Comparison of ENCODE assay signal across 20 cellular contexts in genomic region chr10:13698217-13698616, GRCh38.
DNase-seq lines count a peak whose midpoint lies in the region; ATAC-seq and TF ChIP-seq lines count a peak whose summit lies in the region.
"Had no signal": no experiment of that assay in that cellular context is flagged by ENCODE, and none has a peak within 500 bp of the region (broad histone marks: within the 10 kb centered on the region; RNA-seq: fewer than 3 reads in every experiment).

No MANE protein-coding gene starts in this region.

- H3K36me3 ChIP-seq in adipocyte (ENCODE audit: control insufficient read depth, insufficient read depth, low read length, severe bottlenecking), result peaks cover 89% of the 10 kb centered on the region
- peaks cover 66% of the 10 kb centered on the region for H3K36me3 ChIP-seq in left ventricle myocardium inferior
- H3K36me3 ChIP-seq in sigmoid colon, result peaks cover 5 to 57% (median 16%) of the 10 kb centered on the region in 4 donors
- no peaks in the 10 kb centered on the region for H3K36me3 ChIP-seq in prostate gland
- H3K36me3 ChIP-seq: BLaER1, transverse colon had no signal

- 90 to 95% methylated on average over 6 of the region's 6 CpGs for WGBS in sigmoid colon, 2 donors
- WGBS in prostate gland, result 86% methylated on average over 6 of the region's 6 CpGs

- TF ChIP-seq EP300 in sigmoid colon (IDR thresholded peaks at IDR 0.05), result no peak

- ATAC-seq in HG02642 (IDR thresholded peaks at IDR 0.05; ENCODE audit: poor library complexity, unreplicated experiment), result no peak
- ATAC-seq: left colon had no signal

- H3K27me3 ChIP-seq in adipocyte (replicated peaks; ENCODE audit: control insufficient read depth, insufficient read depth, low read length), result no peaks in the 10 kb centered on the region
- no peaks in the 10 kb centered on the region for H3K27me3 ChIP-seq in left ventricle myocardium inferior (ENCODE audit: low read depth)
- no peaks in the 10 kb centered on the region for H3K27me3 ChIP-seq in sigmoid colon
- no peaks in the 10 kb centered on the region for H3K27me3 ChIP-seq in prostate gland (replicated peaks; ENCODE audit: insufficient read depth)
- H3K27me3 ChIP-seq: BLaER1, transverse colon had no signal

- H3K9me3 ChIP-seq in adipocyte (ENCODE audit: control insufficient read depth, low read length), result no peaks in the 10 kb centered on the region
- H3K9me3 ChIP-seq in left ventricle myocardium inferior (replicated peaks), result no peaks in the 10 kb centered on the region
- no peaks in the 10 kb centered on the region for H3K9me3 ChIP-seq in sigmoid colon
- H3K9me3 ChIP-seq in prostate gland, result no peaks in the 10 kb centered on the region
- H3K9me3 ChIP-seq: BLaER1, transverse colon had no signal

- no peak for TF ChIP-seq POLR2A in sigmoid colon (IDR thresholded peaks at IDR 0.05)
- no peak for TF ChIP-seq POLR2A in prostate gland (IDR thresholded peaks at IDR 0.05)

- no peak overlapping the region for H3K4me3 ChIP-seq in adipocyte (ENCODE audit: low read length)
- H3K4me3 ChIP-seq in left ventricle myocardium inferior, result no peak overlapping the region
- H3K4me3 ChIP-seq in sigmoid colon, result no peak overlapping the region
- H3K4me3 ChIP-seq in prostate gland, result no peak overlapping the region
- H3K4me3 ChIP-seq: BLaER1, smooth muscle cell, transverse colon had no signal

- DNase-seq in ELF-1 (ENCODE audit: low read depth, low spot score) (peak; percentile 77), adipocyte (ENCODE audit: low read depth) (peak; percentile 26), left ventricle myocardium inferior (peak; percentile 48), sigmoid colon (no peak), SW 1271 (lab: John Stamatoyannopoulos, UW) (no peak), prostate gland (ENCODE audit: low spot score) (no peak), DMS 273 (lab: John Stamatoyannopoulos, UW; ENCODE audit: unreplicated experiment) (no peak)
- DNase-seq: activated B cell treated with CpG ODN at 0.5 μM for 24 hours; activated CD4-positive, alpha-beta memory T cell treated with anti-CD3 and anti-CD28 coated beads for 36 hours; activated gamma-delta T cell; H7; left colon; NCI-H1417 treated with DMSO at 0.1 percent for 48 hours; NCI-H524; NK-92 treated with Interleukin-12 subunit alpha and Interleukin-12 subunit beta, amount 100 ng/mL, for 24 hours; stimulated activated CD4-positive, alpha-beta T cell treated with anti-CD3 and anti-CD28 coated beads, Interleukin-4, amount 100 ng/mL, for 4 hours; transverse colon had no signal

- TF ChIP-seq CTCF in left ventricle myocardium inferior (IDR thresholded peaks at IDR 0.05; ENCODE audit: borderline replicate concordance) (no peak), sigmoid colon (IDR thresholded peaks at IDR 0.05) (no peak), prostate gland (IDR thresholded peaks at IDR 0.05) (no peak)

- intact Hi-C loops in left ventricle myocardium inferior (cut with micrococcal nuclease), result no loop called here
- intact Hi-C loops in sigmoid colon (cut with DNase I), result no loop called here
- intact Hi-C loops in prostate gland (cut with DNase I), result no loop called here

- H3K27ac ChIP-seq in left ventricle myocardium inferior (replicated peaks) (peak overlapping the region; percentile 80), sigmoid colon (peak overlapping the region; percentile 30 to 59 (median 50)), prostate gland (no peak overlapping the region)
- H3K27ac ChIP-seq: BLaER1 had no signal

- H3K9ac ChIP-seq in adipocyte (ENCODE audit: low read length), result no peak overlapping the region
- H3K9ac ChIP-seq: BLaER1 had no signal

- no peaks in the 10 kb centered on the region for H3K4me1 ChIP-seq in adipocyte (ENCODE audit: control insufficient read depth, insufficient read depth, low read length)
- H3K4me1 ChIP-seq in left ventricle myocardium inferior, result peaks cover 89% of the 10 kb centered on the region
- peaks cover 0 to 22% (median 7%) of the 10 kb centered on the region in 4 donors for H3K4me1 ChIP-seq in sigmoid colon
- no peaks in the 10 kb centered on the region for H3K4me1 ChIP-seq in prostate gland (replicated peaks)
- H3K4me1 ChIP-seq: BLaER1, transverse colon had no signal

Comparison
In these comparisons a context has a peak if more than half of its experiments do, and no peak if none do; other contexts are left out.
1. DNase-seq: peak in ELF-1 (single experiment), adipocyte (single experiment) and left ventricle myocardium inferior (single experiment); none in sigmoid colon (single experiment), SW 1271 (0 of 2), prostate gland (single experiment) and DMS 273 (single experiment).
2. H3K27ac ChIP-seq: peak in left ventricle myocardium inferior (single experiment) and sigmoid colon (4 of 4); none in prostate gland (0 of 2).